ENCODE assay signal across 8 cellular contexts in genomic region chr14:64891839-64892375, GRCh38. TPM values are rescaled to one million over a fixed set of nuclear protein-coding genes. Genes with fewer than 3 reads are reported as not detected.
DNase-seq lines count a peak whose midpoint lies in the region; ATAC-seq and TF ChIP-seq lines count a peak whose summit lies in the region.

No MANE protein-coding gene starts in this region.

- H3K9me3 Mint-ChIP-seq in CD14-positive monocyte, result peaks cover 0 to 2% (median 0%) of the 10 kb centered on the region in 7 donors
- no peaks in the 10 kb centered on the region for H3K9me3 Mint-ChIP-seq in T-cell
- H3K9me3 Mint-ChIP-seq in nephron progenitor cell, result no peaks in the 10 kb centered on the region

- H3K4me3 ChIP-seq in GM12865 (ENCODE audit: low read depth, low read length), result no peak overlapping the region

- POLR2A ChIA-PET in T-cell (lab: Charles Lee), result interaction anchor here in 1 of 2 donors (0.6 to 1.2 kb wide), 2 partner anchors 23 to 229 kb away, joined by 4 to 5 read pairs; no protein-coding TSS in a partner anchor

- H3K27me3 Mint-ChIP-seq in CD14-positive monocyte (ENCODE audit: low read depth in 3 of 3), result peaks cover 9 to 19% (median 12%) of the 10 kb centered on the region in 3 donors
- peaks cover 3 to 5% of the 10 kb centered on the region in 2 donors for H3K27me3 Mint-ChIP-seq in T-cell
- H3K27me3 Mint-ChIP-seq in nephron progenitor cell (ENCODE audit: low read depth, poor library complexity), result peaks cover 26% of the 10 kb centered on the region

- intact Hi-C loops in CD14-positive monocyte (cut with micrococcal nuclease), result loop anchor here (5.0 kb wide), 1 partner anchor 70 kb away; no protein-coding TSS in a partner anchor

- no peaks in the 10 kb centered on the region for H3K4me1 Mint-ChIP-seq in CD14-positive monocyte
- peaks cover 0 to 5% (median 0%) of the 10 kb centered on the region in 3 donors for H3K4me1 Mint-ChIP-seq in T-cell
- no peaks in the 10 kb centered on the region for H3K4me1 Mint-ChIP-seq in nephron progenitor cell

- H3K4me3 Mint-ChIP-seq in CD14-positive monocyte (no peak overlapping the region), T-cell (no peak overlapping the region), nephron progenitor cell (no peak overlapping the region)

- CTCF ChIA-PET in T-cell (lab: Charles Lee), result interaction anchor here (0.5 to 4.9 kb wide), 49 partner anchors 8 to 589 kb away, joined by 3 to 60 read pairs (median 4); partner anchors contain the start of genes CHURC1 (in 1 of the 2) and SPTB (in 1 of the 2)

- H3K36me3 Mint-ChIP-seq in CD14-positive monocyte (no peaks in the 10 kb centered on the region), T-cell (no peaks in the 10 kb centered on the region), nephron progenitor cell (ENCODE audit: low read depth) (no peaks in the 10 kb centered on the region)

- H3K27ac Mint-ChIP-seq in CD14-positive monocyte (no peak overlapping the region), T-cell (no peak overlapping the region), nephron progenitor cell (no peak overlapping the region)

- ATAC-seq in T-cell (replicated peaks in 1 of 4) (peak; percentile 82 to 96 (median 89)), esophagus mucosa (peak; percentile 91), GM18511 (IDR thresholded peaks at IDR 0.05; ENCODE audit: unreplicated experiment) (no peak)

- no peak for DNase-seq in CD14-positive monocyte (ENCODE audit: low spot score)
- DNase-seq in GM12865 (ENCODE audit: low read depth), result peak; percentile 69
- peak; percentile 53 for DNase-seq in NCI-H1436 treated with DMSO at 0.1 percent for 48 hours (lab: John Stamatoyannopoulos, UW)
- peak in 15 of 34 experiments; percentile 9 to 51 (median 24) for DNase-seq in T-cell
- DNase-seq in nephron progenitor cell, result peak; percentile 23
- no peak for DNase-seq in activated CD8-positive, alpha-beta memory T cell treated with anti-CD3 and anti-CD28 coated beads, Interleukin-2, amount 50 U/mL, for 48 hours

- peak; percentile 69 for TF ChIP-seq CTCF in CD14-positive monocyte (IDR thresholded peaks at IDR 0.05)
- peak; percentile 38 for TF ChIP-seq CTCF in GM12865 (IDR thresholded peaks at IDR 0.05; ENCODE audit: insufficient read depth, low read depth, low read length, missing control alignments)
- peak; percentile 64 for TF ChIP-seq CTCF in nephron progenitor cell (IDR thresholded peaks at IDR 0.05)

RNA-seq across cellular contexts. Expression of gene SPTB, which starts 12.2 kb away (rescaled TPM):
- not detected for polyA plus RNA-seq in CD14-positive monocyte
- total RNA-seq in T-cell (under 1 TPM; 0.07 to 0.13 (median 0.09) TPM), esophagus mucosa (0.08 TPM)

RNA-seq across cellular contexts. Expression of gene CHURC1, which starts 22.3 kb away (rescaled TPM):
- 10 to 100 TPM; 81.2 to 98.3 TPM for polyA plus RNA-seq in CD14-positive monocyte
- total RNA-seq in T-cell (10 to 100 TPM; 57.6 to 99.7 (median 91.1) TPM), esophagus mucosa (38.6 TPM)

RNA-seq across cellular contexts. Expression of gene GPX2, which starts 50.6 kb away (rescaled TPM):
- polyA plus RNA-seq in CD14-positive monocyte, result not detected
- total RNA-seq in T-cell (under 1 TPM in 3 of 5 donors, not detected in 2; 0.56 to 0.93 (median 0.89) TPM), esophagus mucosa (68.1 TPM)

Comparison
In these comparisons a context has a peak if more than half of its experiments do, and no peak if none do; other contexts are left out.
1. DNase-seq: peak in GM12865 (single experiment), NCI-H1436 treated with DMSO at 0.1 percent for 48 hours (single experiment) and nephron progenitor cell (single experiment); none in CD14-positive monocyte (single experiment) and activated CD8-positive, alpha-beta memory T cell treated with anti-CD3 and anti-CD28 coated beads, Interleukin-2, amount 50 U/mL, for 48 hours (single experiment).
2. RNA of gene GPX2, which starts 50.6 kb away (total RNA-seq): 68.1 TPM in esophagus mucosa (single experiment); 0.56 to 0.93 TPM in T-cell; every median in the first group is over 10 times any median in the second.
3. Peak in every context shown above with its lines, with median percentiles within 50 percentile points of each other: CTCF ChIP-seq.